1 cellular context compared by ENCODE assay signal in genomic region chr13:48094404-48094780, GRCh38.
TF ChIP-seq lines count a peak whose summit lies in the region.

No MANE protein-coding gene starts in this region.

TF ChIP-seq in GM12878, 131 proteins besides CTCF, POLR2A, EP300 and RAD21:
- TF ChIP-seq SMAD5 (IDR thresholded peaks at IDR 0.05; ENCODE audit: low read depth) (no peak), ZBTB40 (IDR thresholded peaks at IDR 0.05; ENCODE audit: borderline replicate concordance) (no peak), CREM (IDR thresholded peaks at IDR 0.05; ENCODE audit: low read depth) (no peak)
